14 cellular contexts compared by ENCODE assay signal in the genomic region with DNA sequence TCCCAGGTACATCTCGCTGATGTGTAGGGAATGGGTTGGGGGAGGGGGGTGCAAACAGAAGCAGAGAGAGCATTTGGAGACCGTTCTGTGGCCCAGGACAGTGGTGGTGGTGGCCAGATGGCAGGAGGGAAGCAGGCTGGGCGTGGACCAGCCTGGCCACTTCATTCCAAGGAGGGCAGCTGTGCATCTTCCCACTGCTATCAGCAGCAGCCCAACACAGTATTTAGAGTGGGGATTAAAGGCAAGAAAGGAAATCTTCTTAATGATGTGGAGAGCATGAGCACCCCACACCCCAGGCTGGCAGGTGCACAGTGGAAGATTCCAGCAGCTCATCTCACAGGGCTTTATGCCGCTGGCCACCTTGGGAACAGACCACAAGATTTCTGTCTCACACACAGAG.
DNase-seq lines count a peak whose midpoint lies in the region; TF ChIP-seq lines count a peak whose summit lies in the region.
"Had no signal": no experiment of that assay in that cellular context is flagged by ENCODE, and none has a peak within 500 bp of the region (broad histone marks: within the 10 kb centered on the region; RNA-seq: fewer than 3 reads in every experiment).

No MANE protein-coding gene starts in this region.

- no TSS peak for BruUV-seq in MCF 10A (replicated peaks; lab: Mats Ljungman, UMichigan)

- H2AK5ac ChIP-seq in neuronal stem cell (ENCODE audit: low read depth, low read length) = peak overlapping the region; percentile 88

- no peak overlapping the region for H3K27ac ChIP-seq in neuronal stem cell (replicated peaks; ENCODE audit: low read length)
- H3K27ac ChIP-seq: GM23248 had no signal

- no peaks in the 10 kb centered on the region for H3K36me3 ChIP-seq in neuronal stem cell (replicated peaks in 1 of 2; ENCODE audit: control insufficient read depth in 2 of 2, insufficient read depth in 2 of 2, low read length in 2 of 2)

- no peak overlapping the region for H3K4me2 ChIP-seq in neuronal stem cell (ENCODE audit: insufficient read depth, low read length, poor library complexity, severe bottlenecking)

- H3K23ac ChIP-seq in neuronal stem cell (ENCODE audit: low read depth, low read length, poor library complexity) = no peak overlapping the region

- intact Hi-C loops in MCF 10A (cut with micrococcal nuclease) = no loop called here

- H3K18ac ChIP-seq in neuronal stem cell (ENCODE audit: low read length) = peak overlapping the region; percentile 12

- POLR2A ChIA-PET in MCF 10A (lab: Yijun Ruan, JAX) = no interaction called here

- no peaks in the 10 kb centered on the region for H3K27me3 ChIP-seq in neuronal stem cell (ENCODE audit: control insufficient read depth in 3 of 3, insufficient read depth in 3 of 3, low read depth in 1 of 3, low read length in 3 of 3)

- H3K9me3 ChIP-seq in neuronal stem cell (replicated peaks in 1 of 2; ENCODE audit: control insufficient read depth in 2 of 2, insufficient read depth in 1 of 2, low read depth in 1 of 2, low read length in 2 of 2) = peaks cover 0 to 2% of the 10 kb centered on the region in 2 donors
- H3K9me3 ChIP-seq: Caco-2 had no signal

- no peak overlapping the region for H3K4ac ChIP-seq in neuronal stem cell (ENCODE audit: low read length)

- no CpG with 5 or more reads among the region's 4 CpGs for WGBS in neuronal stem cell (ENCODE audit: extremely low coverage in 2 of 2, insufficient read length in 2 of 2, insufficient replicate concordance in 1 of 2), 2 donors

- H3K79me1 ChIP-seq in neuronal stem cell (ENCODE audit: low read depth, low read length) = no peaks in the 10 kb centered on the region

- H3K4me3 Mint-ChIP-seq in MCF 10A (ENCODE audit: unreplicated experiment) = no peak overlapping the region
- no peak overlapping the region for H3K4me3 Mint-ChIP-seq in activated T-cell treated with anti-CD3 and anti-CD28 coated beads, Interleukin-2, amount 50 U/mL, for 24 hours
- H3K4me3 Mint-ChIP-seq: CD8-positive, alpha-beta T cell had no signal

- H3K4me3 ChIP-seq in neuronal stem cell (ENCODE audit: low read length in 2 of 2) = no peak overlapping the region
- H3K4me3 ChIP-seq: GM23248 had no signal

- H3K9ac ChIP-seq in neuronal stem cell (ENCODE audit: low read depth, low read length, poor library complexity) = no peak overlapping the region
- H3K9ac ChIP-seq: GM23248 had no signal

- no peak overlapping the region for H2AFZ ChIP-seq in neuronal stem cell (ENCODE audit: low read length)
- H2AFZ ChIP-seq: GM23248 had no signal

- no peaks in the 10 kb centered on the region for H3K4me1 Mint-ChIP-seq in MCF 10A (ENCODE audit: insufficient read depth, unreplicated experiment)
- no peaks in the 10 kb centered on the region for H3K4me1 Mint-ChIP-seq in activated T-cell treated with anti-CD3 and anti-CD28 coated beads, Interleukin-2, amount 50 U/mL, for 24 hours (ENCODE audit: low read depth)

- no peak overlapping the region for H4K91ac ChIP-seq in neuronal stem cell (ENCODE audit: low read depth, low read length, poor library complexity)

- H3K4me1 ChIP-seq in neuronal stem cell (ENCODE audit: control insufficient read depth in 2 of 2, insufficient read depth in 1 of 2, low read depth in 1 of 2, low read length in 2 of 2) = peaks cover 0 to 9% of the 10 kb centered on the region in 2 donors
- H3K4me1 ChIP-seq: Caco-2 had no signal

- no peak overlapping the region for H4K8ac ChIP-seq in neuronal stem cell (ENCODE audit: low read depth, low read length)

- H2BK12ac ChIP-seq in neuronal stem cell (ENCODE audit: low read length) = no peak overlapping the region

- peaks cover 22% of the 10 kb centered on the region for H3K27me3 Mint-ChIP-seq in MCF 10A (ENCODE audit: insufficient read depth, unreplicated experiment)
- peaks cover 8% of the 10 kb centered on the region for H3K27me3 Mint-ChIP-seq in activated T-cell treated with anti-CD3 and anti-CD28 coated beads, Interleukin-2, amount 50 U/mL, for 24 hours

- no peak overlapping the region for H2BK5ac ChIP-seq in neuronal stem cell (ENCODE audit: low read length)

- H3K27ac Mint-ChIP-seq in MCF 10A (ENCODE audit: low read depth, unreplicated experiment) = no peak overlapping the region
- H3K27ac Mint-ChIP-seq in activated T-cell treated with anti-CD3 and anti-CD28 coated beads, Interleukin-2, amount 50 U/mL, for 24 hours = no peak overlapping the region
- H3K27ac Mint-ChIP-seq: CD8-positive, alpha-beta T cell had no signal

- peak overlapping the region; percentile 32 for H2BK15ac ChIP-seq in neuronal stem cell (ENCODE audit: low read length)

- TF ChIP-seq CTCF in MCF 10A (IDR thresholded peaks at IDR 0.05; ENCODE audit: unreplicated experiment) = no peak

- H2BK120ac ChIP-seq in neuronal stem cell (ENCODE audit: low read depth, low read length) = no peak overlapping the region

- peaks cover 5% of the 10 kb centered on the region for H3K36me3 Mint-ChIP-seq in MCF 10A (ENCODE audit: insufficient read depth, unreplicated experiment)
- H3K36me3 Mint-ChIP-seq in activated T-cell treated with anti-CD3 and anti-CD28 coated beads, Interleukin-2, amount 50 U/mL, for 24 hours (ENCODE audit: low read depth) = no peaks in the 10 kb centered on the region
- H3K36me3 Mint-ChIP-seq: CD8-positive, alpha-beta T cell had no signal

- no peaks in the 10 kb centered on the region for H3K9me3 Mint-ChIP-seq in MCF 10A (ENCODE audit: unreplicated experiment)
- peaks cover 8% of the 10 kb centered on the region for H3K9me3 Mint-ChIP-seq in activated T-cell treated with anti-CD3 and anti-CD28 coated beads, Interleukin-2, amount 50 U/mL, for 24 hours

- CTCF ChIA-PET in MCF 10A (lab: Yijun Ruan, JAX) = no interaction called here

- H3K14ac ChIP-seq in neuronal stem cell (ENCODE audit: low read length) = no peak overlapping the region

- DNase-seq in NCI-H82 (lab: John Stamatoyannopoulos, UW) (peak; percentile 60), NCI-H82 treated with DMSO at 0.1 percent for 48 hours (lab: John Stamatoyannopoulos, UW; ENCODE audit: unreplicated experiment) (no peak), NCI-H524 treated with DMSO at 0.1 percent for 48 hours (lab: John Stamatoyannopoulos, UW) (peak; percentile 73), neuronal stem cell (ENCODE audit: low spot score) (no peak), MCF 10A (ENCODE audit: unreplicated experiment) (no peak)
- DNase-seq in activated T-cell treated with anti-CD3 and anti-CD28 coated beads, Interleukin-2, amount 50 U/mL, for 24 hours = no peak
- DNase-seq: C1 segment of cervical spinal cord; Caco-2; CD8-positive, alpha-beta T cell; DMS 273 treated with DMSO at 0.1 percent for 48 hours; DND-41; GM23248; H7; HCEC 1CT had no signal

Comparison
In these comparisons a context has a peak if more than half of its experiments do, and no peak if none do; other contexts are left out.
1. DNase-seq: peak in NCI-H82 (single experiment) and NCI-H524 treated with DMSO at 0.1 percent for 48 hours (single experiment); none in NCI-H82 treated with DMSO at 0.1 percent for 48 hours (single experiment), neuronal stem cell (single experiment), MCF 10A (single experiment) and activated T-cell treated with anti-CD3 and anti-CD28 coated beads, Interleukin-2, amount 50 U/mL, for 24 hours (single experiment).